Comparison of ENCODE assay signal across 36 cellular contexts in the genomic region with DNA sequence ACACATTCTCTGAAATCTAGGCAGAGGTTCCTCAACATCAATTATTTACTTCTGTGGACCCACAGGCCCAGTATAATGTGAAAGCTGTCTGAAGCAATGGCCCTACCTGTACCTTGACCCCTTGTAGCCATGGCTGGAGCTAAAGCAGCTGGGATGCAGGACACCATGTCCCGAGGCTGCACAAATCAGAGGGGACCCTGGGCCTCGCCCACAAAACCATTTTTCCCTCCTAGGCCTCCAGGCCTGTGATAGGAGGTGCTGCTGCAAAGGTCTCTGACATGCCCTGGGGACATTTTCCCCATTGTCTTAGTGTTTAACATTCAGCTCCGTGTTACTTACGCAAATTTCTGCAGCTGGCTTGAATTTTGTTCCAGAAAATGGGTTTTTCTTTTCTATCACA.
DNase-seq lines count a peak whose midpoint lies in the region; ATAC-seq, FAIRE-seq and TF ChIP-seq lines count a peak whose summit lies in the region.
"Had no signal": no experiment of that assay in that cellular context is flagged by ENCODE, and none has a peak within 500 bp of the region (broad histone marks: within the 10 kb centered on the region; RNA-seq: fewer than 3 reads in every experiment).

No MANE protein-coding gene starts in this region.

- POLR2A ChIA-PET in A549 (lab: Yijun Ruan, JAX) = no interaction called here
- POLR2A ChIA-PET in HEK293 (lab: Yijun Ruan, JAX) = no interaction called here
- POLR2A ChIA-PET in K562 (lab: Yijun Ruan, JAX) = no interaction called here

- H3K4me1 ChIP-seq in A549 (no peaks in the 10 kb centered on the region), HEK293 (ENCODE audit: control insufficient read depth, insufficient read depth, low read length) (no peaks in the 10 kb centered on the region), K562 (replicated peaks in 1 of 2; ENCODE audit: control insufficient read depth in 2 of 2, insufficient read depth in 2 of 2, low read length in 2 of 2) (no peaks in the 10 kb centered on the region), endodermal cell (ENCODE audit: control insufficient read depth, insufficient read depth, low read length) (no peaks in the 10 kb centered on the region)
- H3K4me1 ChIP-seq: BE2C; BLaER1; BLaER1 treated with 17β-estradiol and CSF1 and Interleukin-3, amounts not matched to agents 10 nM and 100 nM; Caco-2 had no signal

- CTCF ChIA-PET in A549 (lab: Yijun Ruan, JAX) (no interaction called here), HEK293 (lab: Yijun Ruan, JAX) (no interaction called here), K562 (lab: Yijun Ruan, JAX; ENCODE audit: low intra/inter-chr PET ratio) (no interaction called here)

- no TSS peak for BruUV-seq in K562 (replicated peaks; lab: Mats Ljungman, UMichigan)

- no peaks in the 10 kb centered on the region for H3K9me1 ChIP-seq in K562 (ENCODE audit: control insufficient read depth, insufficient read depth, low read length)

- no peaks in the 10 kb centered on the region for H3K27me3 ChIP-seq in K562 (ENCODE audit: control insufficient read depth in 2 of 2, insufficient read depth in 2 of 2, low read length in 2 of 2)
- no peaks in the 10 kb centered on the region for H3K27me3 ChIP-seq in endodermal cell (ENCODE audit: control insufficient read depth, insufficient read depth, low read length, poor library complexity, severe bottlenecking)
- H3K27me3 ChIP-seq: BE2C; BLaER1; BLaER1 treated with 17β-estradiol and CSF1 and Interleukin-3, amounts not matched to agents 10 nM and 100 nM had no signal

- H4K20me1 ChIP-seq in K562 (replicated peaks; ENCODE audit: control insufficient read depth, insufficient read depth, low read length) = no peaks in the 10 kb centered on the region
- H4K20me1 ChIP-seq: BLaER1; BLaER1 treated with 17β-estradiol and CSF1 and Interleukin-3, amounts not matched to agents 10 nM and 100 nM had no signal

- H3K4me1 Mint-ChIP-seq in endodermal cell = no peaks in the 10 kb centered on the region
- no peaks in the 10 kb centered on the region for H3K4me1 Mint-ChIP-seq in effector memory CD8-positive, alpha-beta T cell (ENCODE audit: low read depth in 2 of 2)
- H3K4me1 Mint-ChIP-seq: B cell; CD14-positive monocyte; CD4-positive, alpha-beta memory T cell; CD4-positive, CD25-positive, alpha-beta regulatory T cell; CD8-positive, alpha-beta memory T cell had no signal

- no peak overlapping the region for H2AFZ ChIP-seq in K562 (ENCODE audit: low read depth, low read length)

- H3K4me3 ChIP-seq in A549 = no peak overlapping the region
- no peak overlapping the region for H3K4me3 ChIP-seq in HEK293 (ENCODE audit: low read depth, low read length)
- no peak overlapping the region for H3K4me3 ChIP-seq in K562
- H3K4me3 ChIP-seq in endodermal cell (ENCODE audit: low read length) = peak overlapping the region; percentile 67
- H3K4me3 ChIP-seq: BLaER1; BLaER1 treated with 17β-estradiol and CSF1 and Interleukin-3, amounts not matched to agents 10 nM and 100 nM had no signal

- DNase-seq in A549 (ENCODE audit: low read depth in 1 of 2, low spot score in 1 of 2) (no peak), K562 (ENCODE audit: extremely low read depth in 1 of 4, low spot score in 3 of 4) (no peak), endodermal cell (no peak), DMS53 treated with DMSO at 0.1 percent for 48 hours (lab: John Stamatoyannopoulos, UW; ENCODE audit: unreplicated experiment) (no peak)
- DNase-seq in effector memory CD8-positive, alpha-beta T cell = no peak
- DNase-seq: 8988T; ACHN; AML-193; BE2C; C1 segment of cervical spinal cord; Caco-2; Calu3; CD4-positive, alpha-beta memory T cell; CD4-positive, alpha-beta T cell; CD4-positive, CD25-positive, alpha-beta regulatory T cell; CD8-positive, alpha-beta memory T cell; CD8-positive, alpha-beta T cell; COR-L47; DMS 273 treated with DMSO at 0.1 percent for 48 hours; DMS153; DMS53; DMS79; DMS79 treated with DMSO at 0.1 percent for 48 hours; DND-41; EL had no signal

- FAIRE-seq in A549 (lab: Jason Lieb, UNC) = no peak
- no peak for FAIRE-seq in K562 (lab: Jason Lieb, UNC)
- FAIRE-seq: A204.1, D721Med had no signal

- TF ChIP-seq EP300 in A549 (IDR thresholded peaks at IDR 0.05) (no peak), K562 (IDR thresholded peaks at IDR 0.05; ENCODE audit: low read length) (no peak)

- H3K4me3 Mint-ChIP-seq in endodermal cell = no peak overlapping the region
- no peak overlapping the region for H3K4me3 Mint-ChIP-seq in effector memory CD8-positive, alpha-beta T cell
- H3K4me3 Mint-ChIP-seq: B cell; CD14-positive monocyte; CD4-positive, alpha-beta T cell; CD4-positive, CD25-positive, alpha-beta regulatory T cell; CD8-positive, alpha-beta memory T cell; CD8-positive, alpha-beta T cell had no signal

- H3K4me2 ChIP-seq in A549 = no peak overlapping the region
- no peak overlapping the region for H3K4me2 ChIP-seq in K562 (ENCODE audit: insufficient read depth, low read length)
- H3K4me2 ChIP-seq: BLaER1; BLaER1 treated with 17β-estradiol and CSF1 and Interleukin-3, amounts not matched to agents 10 nM and 100 nM had no signal

- intact Hi-C loops in K562 (cut with micrococcal nuclease) = no loop called here

- no peaks in the 10 kb centered on the region for H3K9me3 ChIP-seq in A549
- H3K9me3 ChIP-seq in HEK293 (ENCODE audit: control insufficient read depth, insufficient read depth, low read depth, low read length) = no peaks in the 10 kb centered on the region
- H3K9me3 ChIP-seq in K562 (replicated peaks; ENCODE audit: control insufficient read depth, insufficient read depth, low read depth, low read length) = peaks cover 6% of the 10 kb centered on the region
- H3K9me3 ChIP-seq in endodermal cell (ENCODE audit: control insufficient read depth, low read length) = peaks cover 24% of the 10 kb centered on the region
- H3K9me3 ChIP-seq: BE2C, Caco-2 had no signal

- TF ChIP-seq POLR2A in A549 (IDR thresholded peaks at IDR 0.05; ENCODE audit: low read length) (no peak), K562 (conservative IDR thresholded peaks at IDR 0.05) (no peak)

- H3K9ac ChIP-seq in K562 (ENCODE audit: insufficient read depth in 1 of 2, low read depth in 2 of 2, low read length in 2 of 2) (no peak overlapping the region), endodermal cell (ENCODE audit: extremely low read depth, low read length, poor library complexity, severe bottlenecking) (no peak overlapping the region)
- H3K9ac ChIP-seq: BLaER1; BLaER1 treated with 17β-estradiol and CSF1 and Interleukin-3, amounts not matched to agents 10 nM and 100 nM had no signal

- no peak overlapping the region for H3K27ac Mint-ChIP-seq in endodermal cell
- H3K27ac Mint-ChIP-seq in effector memory CD8-positive, alpha-beta T cell = no peak overlapping the region
- H3K27ac Mint-ChIP-seq: B cell; CD14-positive monocyte; CD4-positive, alpha-beta memory T cell; CD4-positive, alpha-beta T cell; CD4-positive, CD25-positive, alpha-beta regulatory T cell; CD8-positive, alpha-beta memory T cell; CD8-positive, alpha-beta T cell had no signal

- 67% methylated on average over 4 of the region's 4 CpGs for WGBS in A549 (ENCODE audit: missing lambda C conversion rate)
- 3% methylated on average over 4 of the region's 4 CpGs for WGBS in K562 (ENCODE audit: insufficient coverage, low coverage, missing lambda C conversion rate)
- WGBS in endodermal cell (ENCODE audit: insufficient coverage in 1 of 2, insufficient read length in 1 of 2), 2 experiments = 94 to 100% methylated on average over 4 of the region's 4 CpGs

- H3K79me2 ChIP-seq in K562 (ENCODE audit: control insufficient read depth, insufficient read depth, low read length) = no peaks in the 10 kb centered on the region

- in situ Hi-C loops in K562 (cut with MboI) = no loop called here

- no peaks in the 10 kb centered on the region for H3K27me3 Mint-ChIP-seq in endodermal cell (ENCODE audit: insufficient read depth)
- H3K27me3 Mint-ChIP-seq in effector memory CD8-positive, alpha-beta T cell = no peaks in the 10 kb centered on the region
- H3K27me3 Mint-ChIP-seq: B cell; CD4-positive, alpha-beta memory T cell; CD4-positive, alpha-beta T cell; CD4-positive, CD25-positive, alpha-beta regulatory T cell; CD8-positive, alpha-beta memory T cell had no signal

- no peak for TF ChIP-seq CTCF in A549 (IDR thresholded peaks at IDR 0.05)
- no peak for TF ChIP-seq CTCF in HEK293 (tag by site-specific recombination; IDR thresholded peaks at IDR 0.05)
- no peak for TF ChIP-seq CTCF in K562 (IDR thresholded peaks at IDR 0.05 in 2 of 3, conservative IDR thresholded peaks at IDR 0.05 in 1 of 3; ENCODE audit: insufficient read depth in 2 of 3, low read depth in 1 of 3, low read length in 3 of 3)
- TF ChIP-seq CTCF in endodermal cell (conservative IDR thresholded peaks at IDR 0.05) = no peak

- ATAC-seq in A549 (no peak), K562 (no peak), GM18870 (IDR thresholded peaks at IDR 0.05; ENCODE audit: unreplicated experiment) (no peak), GM18519 (IDR thresholded peaks at IDR 0.05; ENCODE audit: low FRiP score, unreplicated experiment) (no peak)
- no peak for ATAC-seq in effector memory CD8-positive, alpha-beta T cell (replicated peaks)
- ATAC-seq: CD8-positive, alpha-beta T cell had no signal

- H3K9me3 Mint-ChIP-seq in endodermal cell = peaks cover 25% of the 10 kb centered on the region
- H3K9me3 Mint-ChIP-seq in effector memory CD8-positive, alpha-beta T cell = peaks cover 10 to 23% of the 10 kb centered on the region in 2 donors

- H3K27ac ChIP-seq in A549 = no peak overlapping the region
- no peak overlapping the region for H3K27ac ChIP-seq in HEK293 (ENCODE audit: extremely low read depth, low read depth, low read length)
- no peak overlapping the region for H3K27ac ChIP-seq in K562 (ENCODE audit: extremely low read depth, low read depth, low read length)
- no peak overlapping the region for H3K27ac ChIP-seq in endodermal cell (ENCODE audit: low read depth, low read length)
- H3K27ac ChIP-seq: 22Rv1; BLaER1; BLaER1 treated with 17β-estradiol and CSF1 and Interleukin-3, amounts not matched to agents 10 nM and 100 nM; C4-2B had no signal

- H3K36me3 Mint-ChIP-seq in endodermal cell (ENCODE audit: low read depth) = peaks cover 4% of the 10 kb centered on the region
- H3K36me3 Mint-ChIP-seq in effector memory CD8-positive, alpha-beta T cell (ENCODE audit: insufficient read depth) = no peaks in the 10 kb centered on the region
- H3K36me3 Mint-ChIP-seq: CD14-positive monocyte; CD4-positive, alpha-beta memory T cell; CD4-positive, CD25-positive, alpha-beta regulatory T cell; CD8-positive, alpha-beta memory T cell; CD8-positive, alpha-beta T cell had no signal

- no peak for TF ChIP-seq RAD21 in A549 (conservative IDR thresholded peaks at IDR 0.05 in 1 of 2, IDR thresholded peaks at IDR 0.05 in 1 of 2)
- TF ChIP-seq RAD21 in K562 (CRISPR knock-in tag; conservative IDR thresholded peaks at IDR 0.05 in 1 of 2, IDR thresholded peaks at IDR 0.05 in 1 of 2) = no peak

- H3K36me3 ChIP-seq in HEK293 (ENCODE audit: control insufficient read depth in 2 of 2, insufficient read depth in 1 of 2, low read length in 2 of 2) = no peaks in the 10 kb centered on the region
- no peaks in the 10 kb centered on the region for H3K36me3 ChIP-seq in K562 (ENCODE audit: control insufficient read depth, insufficient read depth, low read length)
- no peaks in the 10 kb centered on the region for H3K36me3 ChIP-seq in endodermal cell (ENCODE audit: control insufficient read depth, insufficient read depth, low read length)
- H3K36me3 ChIP-seq: BE2C; BLaER1; BLaER1 treated with 17β-estradiol and CSF1 and Interleukin-3, amounts not matched to agents 10 nM and 100 nM had no signal
